13 cellular contexts compared by ENCODE assay signal in the genomic region with DNA sequence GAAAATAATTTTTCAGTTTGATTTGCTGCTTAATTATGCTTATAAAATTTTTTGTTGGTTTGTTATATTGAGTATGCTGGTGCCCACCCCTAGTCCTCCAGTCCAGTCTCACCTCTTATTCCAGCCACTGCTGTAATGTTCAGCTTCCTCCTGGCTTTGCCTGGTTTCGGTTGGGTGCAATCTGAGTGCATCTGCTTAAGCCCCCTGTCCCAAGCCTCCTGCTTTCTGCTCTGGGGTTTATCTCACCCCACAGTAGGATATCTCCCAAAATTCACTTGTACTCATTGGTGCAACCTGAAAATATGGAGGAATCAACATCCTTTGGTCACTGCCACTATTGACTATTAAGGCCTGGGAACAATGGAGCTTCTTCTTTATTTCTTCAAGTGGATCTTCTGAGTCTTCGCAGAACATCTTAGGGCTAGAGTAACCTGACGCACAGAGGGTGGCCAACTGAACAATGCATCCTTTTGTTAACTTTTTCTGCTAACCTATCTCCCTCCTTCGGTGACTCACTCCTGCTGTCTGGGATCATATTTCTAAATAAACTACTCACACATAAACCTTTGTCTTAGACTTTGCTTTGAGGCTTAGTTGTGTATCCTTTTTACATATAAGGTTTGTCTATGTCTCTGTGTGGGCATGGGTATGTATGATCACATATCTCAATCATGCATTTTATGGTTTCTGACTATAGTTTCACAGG. TPM values are rescaled to one million over a fixed set of nuclear protein-coding genes. Genes with fewer than 3 reads are reported as not detected.
DNase-seq lines count a peak whose midpoint lies in the region; ATAC-seq and TF ChIP-seq lines count a peak whose summit lies in the region.
"Had no signal": no experiment of that assay in that cellular context is flagged by ENCODE, and none has a peak within 500 bp of the region (broad histone marks: within the 10 kb centered on the region; RNA-seq: fewer than 3 reads in every experiment).

No MANE protein-coding gene starts in this region.

- no peaks in the 10 kb centered on the region for H3K9me3 ChIP-seq in HEK293 (ENCODE audit: control insufficient read depth, insufficient read depth, low read depth, low read length)
- no peaks in the 10 kb centered on the region for H3K9me3 ChIP-seq in PC-3 (ENCODE audit: low read length)

- TF ChIP-seq CTCF in HEK293 (tag by site-specific recombination; IDR thresholded peaks at IDR 0.05) (no peak), PC-3 (conservative IDR thresholded peaks at IDR 0.05; ENCODE audit: low read depth, low read length) (no peak)

- BruUV-seq in PC-3 (replicated peaks; lab: Mats Ljungman, UMichigan) = no TSS peak

- H2AFZ ChIP-seq in PC-3 (ENCODE audit: low read length) = no peak overlapping the region

- CTCF ChIA-PET in HEK293 (lab: Yijun Ruan, JAX) = interaction anchor here (0.7 kb wide), 2 partner anchors 13 to 21 kb away, joined by 4 to 5 read pairs; no protein-coding TSS in a partner anchor
- CTCF ChIA-PET in PC-3 (lab: Charles Lee) = no interaction called here

- H3K36me3 ChIP-seq in HEK293 (ENCODE audit: control insufficient read depth in 2 of 2, insufficient read depth in 1 of 2, low read length in 2 of 2) (no peaks in the 10 kb centered on the region), PC-3 (ENCODE audit: low read depth, low read length) (no peaks in the 10 kb centered on the region)

- H3F3A ChIP-seq in PC-3 (ENCODE audit: low read length, unreplicated experiment) = no peaks in the 10 kb centered on the region

- no peaks in the 10 kb centered on the region for H4K20me1 ChIP-seq in PC-3 (ENCODE audit: low read length)

- POLR2A ChIA-PET in HEK293 (lab: Yijun Ruan, JAX) (interaction anchor here (1.2 kb wide), 1 partner anchor 19 kb away, joined by 6 read pairs; a partner anchor contains a TSS), PC-3 (lab: Charles Lee; ENCODE audit: unreplicated experiment) (no interaction called here)

- peak; percentile 99 for ATAC-seq in PC-3
- no peak for ATAC-seq in HG02885 (IDR thresholded peaks at IDR 0.05; ENCODE audit: poor library complexity, unreplicated experiment)
- ATAC-seq: activated T-cell treated with anti-CD3 and anti-CD28 coated beads, Interleukin-2, amount 50 U/mL, for 4 hours had no signal

- peaks cover 9% of the 10 kb centered on the region for H3K4me1 ChIP-seq in HEK293 (ENCODE audit: control insufficient read depth, insufficient read depth, low read length)
- peaks cover 19% of the 10 kb centered on the region for H3K4me1 ChIP-seq in PC-3 (ENCODE audit: insufficient read depth, low read length)

- no peaks in the 10 kb centered on the region for H3K27me3 ChIP-seq in PC-3 (ENCODE audit: low read length)

- H3K4me3 ChIP-seq in HEK293 (ENCODE audit: low read depth, low read length) = no peak overlapping the region
- H3K4me3 ChIP-seq in PC-3 (ENCODE audit: low read length) = no peak overlapping the region

- H3K9ac ChIP-seq in PC-3 (ENCODE audit: low read length) = peak overlapping the region; percentile 56

- H3K4me2 ChIP-seq in PC-3 (ENCODE audit: low read length) = peak overlapping the region; percentile 60

- H3K79me2 ChIP-seq in PC-3 (ENCODE audit: low read length) = no peaks in the 10 kb centered on the region

- DNase-seq in PC-3 (peak; percentile 94), epithelial cell of prostate (ENCODE audit: low read depth, low spot score) (peak; percentile 96), non-pigmented ciliary epithelial cell (ENCODE audit: low read depth) (peak; percentile 68), middle frontal gyrus (ENCODE audit: extremely low spot score, low spot score) (no peak)
- DNase-seq in activated CD4-positive, CD25-positive, alpha-beta regulatory T cell treated with anti-CD3 and anti-CD28 coated beads, Interleukin-2, amount 50 U/mL, for 72 hours = no peak
- DNase-seq in activated T-cell treated with anti-CD3 and anti-CD28 coated beads, Interleukin-2, amount 50 U/mL, for 1 hour = no peak
- DNase-seq: activated T-cell treated with anti-CD3 and anti-CD28 coated beads, Interleukin-2, amount 50 U/mL, for 4 hours; cerebellar nuclear complex; NCI-H446; stimulated activated CD4-positive, alpha-beta T cell treated with anti-CD3 and anti-CD28 coated beads, Interleukin-2, amount 100 ng/mL, for 24 hours; T1000 had no signal

- no peaks in the 10 kb centered on the region for H3K9me2 ChIP-seq in PC-3 (replicated peaks; ENCODE audit: low read length)

- H3K27ac ChIP-seq in HEK293 (ENCODE audit: extremely low read depth, low read depth, low read length) (no peak overlapping the region; the same call in 1 of the 2 replicates), PC-3 (ENCODE audit: low read length) (peak overlapping the region; percentile 92), epithelial cell of prostate (peak overlapping the region; percentile 44)

- intact Hi-C loops in PC-3 (cut with micrococcal nuclease) = loop anchor here (5.0 kb wide), 1 partner anchor 37 kb away; no protein-coding TSS in a partner anchor

TF ChIP-seq in HEK293, 187 proteins besides CTCF, POLR2A, EP300 and RAD21:
- TF ChIP-seq TRIM28 (IDR thresholded peaks at IDR 0.05; ENCODE audit: borderline replicate concordance, low read length) (no peak), ZNF843 (tag by site-specific recombination; IDR thresholded peaks at IDR 0.05) (0 out of 2 replicates have a peak, but pooled peaks have one; percentile 18), ZNF341 (tag by site-specific recombination; IDR thresholded peaks at IDR 0.05; ENCODE audit: low read depth) (no peak), PRDM1 (tag by site-specific recombination; IDR thresholded peaks at IDR 0.05) (0 out of 2 replicates have a peak, but pooled peaks have one; percentile 10), ZNF701 (tag by site-specific recombination; IDR thresholded peaks at IDR 0.05) (no peak), FEZF1 (tag by site-specific recombination; IDR thresholded peaks at IDR 0.05) (peak; percentile 50; the same call in 1 of the 2 replicates), SETDB1 (IDR thresholded peaks at IDR 0.05; ENCODE audit: insufficient read length, low read length) (no peak), ZNF132 (tag by site-specific recombination; IDR thresholded peaks at IDR 0.05; ENCODE audit: borderline replicate concordance) (no peak), ZNF501 (tag by site-specific recombination; IDR thresholded peaks at IDR 0.05) (0 out of 2 replicates have a peak, but pooled peaks have one; percentile 20), TCF7L2 (IDR thresholded peaks at IDR 0.05; ENCODE audit: borderline replicate concordance, low read depth, low read length) (no peak), WT1 (tag by site-specific recombination; IDR thresholded peaks at IDR 0.05) (peak; percentile 42; the same call in 1 of the 2 replicates), ZNF155 (tag by site-specific recombination; IDR thresholded peaks at IDR 0.05) (no peak), BCL11B (tag by site-specific recombination; IDR thresholded peaks at IDR 0.05; ENCODE audit: low read depth) (no peak), OVOL3 (tag by site-specific recombination; IDR thresholded peaks at IDR 0.05) (no peak), ZNF37A (tag by site-specific recombination; IDR thresholded peaks at IDR 0.05) (no peak), ZSCAN30 (tag by site-specific recombination; IDR thresholded peaks at IDR 0.05) (no peak), KLF8 (tag by site-specific recombination; IDR thresholded peaks at IDR 0.05) (peak; percentile 36; the same call in 1 of the 2 replicates), ZNF626 (tag by site-specific recombination; IDR thresholded peaks at IDR 0.05) (no peak), GLIS1 (tag by site-specific recombination; IDR thresholded peaks at IDR 0.05) (peak; percentile 32; the same call in 1 of the 2 replicates), ZNF394 (tag by site-specific recombination; IDR thresholded peaks at IDR 0.05; ENCODE audit: borderline replicate concordance) (no peak), ZNF157 (tag by site-specific recombination; IDR thresholded peaks at IDR 0.05) (no peak), SP7 (tag by site-specific recombination; IDR thresholded peaks at IDR 0.05) (0 out of 2 replicates have a peak, but pooled peaks have one; percentile 32)
- TF ChIP-seq, protein P1, sequence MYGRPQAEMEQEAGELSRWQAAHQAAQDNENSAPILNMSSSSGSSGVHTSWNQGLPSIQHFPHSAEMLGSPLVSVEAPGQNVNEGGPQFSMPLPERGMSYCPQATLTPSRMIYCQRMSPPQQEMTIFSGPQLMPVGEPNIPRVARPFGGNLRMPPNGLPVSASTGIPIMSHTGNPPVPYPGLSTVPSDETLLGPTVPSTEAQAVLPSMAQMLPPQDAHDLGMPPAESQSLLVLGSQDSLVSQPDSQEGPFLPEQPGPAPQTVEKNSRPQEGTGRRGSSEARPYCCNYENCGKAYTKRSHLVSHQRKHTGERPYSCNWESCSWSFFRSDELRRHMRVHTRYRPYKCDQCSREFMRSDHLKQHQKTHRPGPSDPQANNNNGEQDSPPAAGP (tag by site-specific recombination; IDR thresholded peaks at IDR 0.05) = no peak
- TF ChIP-seq, protein P2, sequence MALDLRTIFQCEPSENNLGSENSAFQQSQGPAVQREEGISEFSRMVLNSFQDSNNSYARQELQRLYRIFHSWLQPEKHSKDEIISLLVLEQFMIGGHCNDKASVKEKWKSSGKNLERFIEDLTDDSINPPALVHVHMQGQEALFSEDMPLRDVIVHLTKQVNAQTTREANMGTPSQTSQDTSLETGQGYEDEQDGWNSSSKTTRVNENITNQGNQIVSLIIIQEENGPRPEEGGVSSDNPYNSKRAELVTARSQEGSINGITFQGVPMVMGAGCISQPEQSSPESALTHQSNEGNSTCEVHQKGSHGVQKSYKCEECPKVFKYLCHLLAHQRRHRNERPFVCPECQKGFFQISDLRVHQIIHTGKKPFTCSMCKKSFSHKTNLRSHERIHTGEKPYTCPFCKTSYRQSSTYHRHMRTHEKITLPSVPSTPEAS (tag by site-specific recombination; IDR thresholded peaks at IDR 0.05) = no peak
TF ChIP-seq in HEK293: peak in this region for 8.

RNA-seq across cellular contexts. Expression of a gene that starts 19.1 kb away (rescaled TPM):
- 0.22 and 0.63 TPM in 2 replicates for total RNA-seq in PC-3 (2014; rRNA removed)
- total RNA-seq: activated T-cell treated with anti-CD3 and anti-CD28 coated beads, Interleukin-2, amount 50 U/mL, for 4 hours had no signal

RNA-seq across cellular contexts. Expression of a gene that starts 42.0 kb away (rescaled TPM):
- total RNA-seq in PC-3 (2014; rRNA removed) = not detected in 2 replicates
- total RNA-seq: activated T-cell treated with anti-CD3 and anti-CD28 coated beads, Interleukin-2, amount 50 U/mL, for 4 hours had no signal

Comparison
In these comparisons a context has a peak if more than half of its experiments do, and no peak if none do; other contexts are left out.
1. DNase-seq: peak in PC-3 (single experiment), epithelial cell of prostate (single experiment) and non-pigmented ciliary epithelial cell (single experiment); none in middle frontal gyrus (single experiment), activated CD4-positive, CD25-positive, alpha-beta regulatory T cell treated with anti-CD3 and anti-CD28 coated beads, Interleukin-2, amount 50 U/mL, for 72 hours (single experiment) and activated T-cell treated with anti-CD3 and anti-CD28 coated beads, Interleukin-2, amount 50 U/mL, for 1 hour (single experiment).